2 cellular contexts compared by ENCODE assay signal in the genomic region with DNA sequence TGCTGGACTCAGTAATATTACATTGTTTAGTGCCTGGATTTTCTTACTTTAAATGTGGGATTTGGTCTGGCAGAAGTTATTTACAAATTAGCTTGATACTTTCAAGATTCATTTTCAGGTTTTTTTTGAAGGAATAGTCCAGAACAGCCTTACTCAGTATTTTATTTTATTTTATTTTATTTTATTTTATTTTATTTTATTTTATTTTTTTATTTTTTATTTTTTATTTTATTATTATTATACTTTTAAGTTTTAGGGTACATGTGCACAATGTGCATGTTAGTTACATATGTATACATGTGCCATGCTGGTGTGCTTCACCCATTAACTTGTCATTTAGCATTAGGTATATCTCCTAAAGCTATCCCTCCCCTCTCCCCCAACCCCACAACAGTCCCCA.
DNase-seq lines count a peak whose midpoint lies in the region; ATAC-seq, FAIRE-seq and TF ChIP-seq lines count a peak whose summit lies in the region.
"Not testable (repeated sequence)": the region's sequence is repeated elsewhere in the genome, so short reads cannot be mapped to it uniquely, and the experiment has no call there.

No MANE protein-coding gene starts in this region.

- CTCF ChIA-PET in WTC11 (lab: Charles Lee) = not testable (repeated sequence)

- FAIRE-seq in frontal cortex (lab: Jason Lieb, UNC) = peak; percentile 52

- TF ChIP-seq CTCF in WTC11 (IDR thresholded peaks at IDR 0.05) = not testable (repeated sequence)

- not testable (repeated sequence) for H3K27me3 Mint-ChIP-seq in WTC11 (ENCODE audit: low read depth)

- H3K9me3 Mint-ChIP-seq in WTC11 = not testable (repeated sequence)

- H3K27ac Mint-ChIP-seq in WTC11 = not testable (repeated sequence)

- H3K4me1 Mint-ChIP-seq in WTC11 = not testable (repeated sequence)

- H3K4me3 Mint-ChIP-seq in WTC11 = not testable (repeated sequence)

- not testable (repeated sequence) for ATAC-seq in WTC11

- DNase-seq in WTC11 (ENCODE audit: low spot score); frontal cortex (ENCODE audit: low spot score in 2 of 2): not testable (repeated sequence)

- POLR2A ChIA-PET in WTC11 (lab: Charles Lee) = not testable (repeated sequence)

- H3K36me3 Mint-ChIP-seq in WTC11 = not testable (repeated sequence)

TF ChIP-seq in WTC11, 78 proteins besides CTCF, POLR2A, EP300 and RAD21:
- peak; percentile 96 for TF ChIP-seq HMGA2 (CRISPR knock-in tag; IDR thresholded peaks at IDR 0.05)
TF ChIP-seq in WTC11: peak in this region for 1; not testable (repeated sequence) for 77.
